28 cellular contexts compared by ENCODE assay signal in the genomic region with DNA sequence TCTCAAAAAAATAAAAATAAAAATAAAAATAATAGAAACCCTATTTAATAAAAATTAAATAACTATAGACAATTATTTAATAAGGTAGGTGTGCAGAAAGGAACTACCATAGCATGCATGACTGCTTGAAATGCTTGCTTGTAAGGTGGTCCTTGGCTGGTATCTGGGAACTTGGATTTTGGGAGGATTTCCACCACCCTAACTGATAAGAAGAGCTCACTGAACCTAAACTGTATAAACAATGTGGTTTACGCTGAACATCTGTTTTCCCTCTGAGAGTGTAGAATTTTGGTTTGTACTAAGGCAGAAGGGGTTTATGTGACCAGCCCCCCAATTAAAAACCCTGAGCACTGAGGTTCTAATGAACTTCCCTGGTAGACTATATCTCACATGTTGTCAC.
"Had no signal": no experiment of that assay in that cellular context is flagged by ENCODE, and none has a peak within 500 bp of the region (broad histone marks: within the 10 kb centered on the region; RNA-seq: fewer than 3 reads in every experiment).

No MANE protein-coding gene starts in this region.

- H3K9me3 Mint-ChIP-seq: natural killer cell treated with Interleukin-12 subunit alpha and Interleukin-12 subunit beta and Interleukin-15 and Interleukin-18, amount 100 ng/mL, for 72 hours; neural progenitor cell; stimulated activated effector memory CD8-positive, alpha-beta T cell treated with anti-CD3 and anti-CD28 coated beads, Interleukin-12 subunit alpha, Interleukin-12 subunit beta, amount 100 ng/mL, for 72 hours; stimulated activated naive B cell treated with anti-CD40 and anti-IgM and Interleukin-4, amounts not matched to agents 10 μg/mL and 1 μg/mL and 100 μg/mL, for 72 hours; stimulated activated naive CD8-positive, alpha-beta T cell treated with anti-CD3 and anti-CD28 coated beads, Interleukin-15, Interleukin-2, amounts not matched to agents 100 ng/mL and 50 ng/mL, for 24 hours had no signal

- H3K4me3 Mint-ChIP-seq: natural killer cell treated with Interleukin-12 subunit alpha and Interleukin-12 subunit beta and Interleukin-15 and Interleukin-18, amount 100 ng/mL, for 72 hours; neural progenitor cell; stimulated activated effector memory CD8-positive, alpha-beta T cell treated with anti-CD3 and anti-CD28 coated beads, Interleukin-12 subunit alpha, Interleukin-12 subunit beta, amount 100 ng/mL, for 72 hours; stimulated activated naive B cell treated with anti-CD40 and anti-IgM and Interleukin-4, amounts not matched to agents 10 μg/mL and 1 μg/mL and 100 μg/mL, for 72 hours; stimulated activated naive CD8-positive, alpha-beta T cell treated with anti-CD3 and anti-CD28 coated beads, Interleukin-15, Interleukin-2, amounts not matched to agents 100 ng/mL and 50 ng/mL, for 24 hours had no signal

- H3K9me3 ChIP-seq: ovary, psoas muscle, right lobe of liver, sigmoid colon, stomach, thoracic aorta, thyroid gland, tibial nerve, upper lobe of left lung, vagina had no signal

- H3K4me1 ChIP-seq: neural progenitor cell, parathyroid adenoma, psoas muscle, right lobe of liver, sigmoid colon, thyroid gland, tibial nerve, upper lobe of left lung, vagina had no signal

- H3K27ac Mint-ChIP-seq: natural killer cell treated with Interleukin-12 subunit alpha and Interleukin-12 subunit beta and Interleukin-15 and Interleukin-18, amount 100 ng/mL, for 72 hours; neural progenitor cell; progenitor cell of endocrine pancreas; stimulated activated effector memory CD8-positive, alpha-beta T cell treated with anti-CD3 and anti-CD28 coated beads, Interleukin-12 subunit alpha, Interleukin-12 subunit beta, amount 100 ng/mL, for 72 hours; stimulated activated naive B cell treated with anti-CD40 and anti-IgM and Interleukin-4, amounts not matched to agents 10 μg/mL and 1 μg/mL and 100 μg/mL, for 72 hours; stimulated activated naive CD8-positive, alpha-beta T cell treated with anti-CD3 and anti-CD28 coated beads, Interleukin-15, Interleukin-2, amounts not matched to agents 100 ng/mL and 50 ng/mL, for 24 hours had no signal

- DNase-seq: occipital lobe; ovary; posterior cingulate gyrus; psoas muscle; right cardiac atrium; right lobe of liver; sigmoid colon; small intestine; stimulated activated CD4-positive, alpha-beta T cell treated with anti-CD3 and anti-CD28 coated beads, Interleukin-15, amount 100 ng/mL, for 24 hours; stimulated activated CD4-positive, alpha-beta T cell treated with anti-CD3 and anti-CD28 coated beads, Interleukin-2, amount 100 ng/mL, for 24 hours; stimulated activated CD4-positive, alpha-beta T cell treated with anti-CD3 and anti-CD28 coated beads, Interleukin-2, amount 100 ng/mL, for 48 hours; stimulated activated CD4-positive, alpha-beta T cell treated with anti-CD3 and anti-CD28 coated beads, Interleukin-4, amount 100 ng/mL, for 24 hours; stimulated activated naive B cell treated with anti-CD40 and anti-IgM and Interleukin-4, amounts not matched to agents 10 μg/mL and 1 μg/mL and 100 μg/mL, for 72 hours; stimulated activated naive CD4-positive, alpha-beta T cell treated with Interleukin-2 at 50 U/mL for 16 hours; stomach; thyroid gland; trophoblast cell; upper lobe of left lung had no signal

- H3K4me3 ChIP-seq: neural progenitor cell, ovary, psoas muscle, right lobe of liver, sigmoid colon, stomach, thoracic aorta, thyroid gland, tibial nerve, upper lobe of left lung, vagina had no signal

- H3K27me3 ChIP-seq: neural progenitor cell, ovary, right lobe of liver, sigmoid colon, stomach, thyroid gland, tibial nerve, upper lobe of left lung, vagina had no signal

- H3K4me2 ChIP-seq: neural progenitor cell had no signal

- H3K27me3 Mint-ChIP-seq: natural killer cell treated with Interleukin-12 subunit alpha and Interleukin-12 subunit beta and Interleukin-15 and Interleukin-18, amount 100 ng/mL, for 72 hours; progenitor cell of endocrine pancreas; stimulated activated naive B cell treated with anti-CD40 and anti-IgM and Interleukin-4, amounts not matched to agents 10 μg/mL and 1 μg/mL and 100 μg/mL, for 72 hours; stimulated activated naive CD8-positive, alpha-beta T cell treated with anti-CD3 and anti-CD28 coated beads, Interleukin-15, Interleukin-2, amounts not matched to agents 100 ng/mL and 50 ng/mL, for 24 hours had no signal

- H3K27ac ChIP-seq: neural progenitor cell, ovary, parathyroid adenoma, psoas muscle, right lobe of liver, sigmoid colon, stomach, thoracic aorta, thyroid gland, tibial nerve, upper lobe of left lung, vagina had no signal

- ATAC-seq: natural killer cell treated with Interleukin-12 subunit alpha and Interleukin-12 subunit beta and Interleukin-15 and Interleukin-18, amount 100 ng/mL, for 72 hours; psoas muscle; right cardiac atrium; right lobe of liver; stimulated activated effector memory CD8-positive, alpha-beta T cell treated with anti-CD3 and anti-CD28 coated beads, Interleukin-12 subunit alpha, Interleukin-12 subunit beta, amount 100 ng/mL, for 72 hours; stimulated activated naive B cell treated with anti-CD40 and anti-IgM and Interleukin-4, amounts not matched to agents 10 μg/mL and 1 μg/mL and 100 μg/mL, for 72 hours had no signal

- FAIRE-seq: small intestine, urothelium cell line had no signal

- H3K36me3 ChIP-seq: ovary had no signal

- H3K9ac ChIP-seq: neural progenitor cell, parathyroid adenoma had no signal
